8 cellular contexts compared by ENCODE assay signal in the genomic region with DNA sequence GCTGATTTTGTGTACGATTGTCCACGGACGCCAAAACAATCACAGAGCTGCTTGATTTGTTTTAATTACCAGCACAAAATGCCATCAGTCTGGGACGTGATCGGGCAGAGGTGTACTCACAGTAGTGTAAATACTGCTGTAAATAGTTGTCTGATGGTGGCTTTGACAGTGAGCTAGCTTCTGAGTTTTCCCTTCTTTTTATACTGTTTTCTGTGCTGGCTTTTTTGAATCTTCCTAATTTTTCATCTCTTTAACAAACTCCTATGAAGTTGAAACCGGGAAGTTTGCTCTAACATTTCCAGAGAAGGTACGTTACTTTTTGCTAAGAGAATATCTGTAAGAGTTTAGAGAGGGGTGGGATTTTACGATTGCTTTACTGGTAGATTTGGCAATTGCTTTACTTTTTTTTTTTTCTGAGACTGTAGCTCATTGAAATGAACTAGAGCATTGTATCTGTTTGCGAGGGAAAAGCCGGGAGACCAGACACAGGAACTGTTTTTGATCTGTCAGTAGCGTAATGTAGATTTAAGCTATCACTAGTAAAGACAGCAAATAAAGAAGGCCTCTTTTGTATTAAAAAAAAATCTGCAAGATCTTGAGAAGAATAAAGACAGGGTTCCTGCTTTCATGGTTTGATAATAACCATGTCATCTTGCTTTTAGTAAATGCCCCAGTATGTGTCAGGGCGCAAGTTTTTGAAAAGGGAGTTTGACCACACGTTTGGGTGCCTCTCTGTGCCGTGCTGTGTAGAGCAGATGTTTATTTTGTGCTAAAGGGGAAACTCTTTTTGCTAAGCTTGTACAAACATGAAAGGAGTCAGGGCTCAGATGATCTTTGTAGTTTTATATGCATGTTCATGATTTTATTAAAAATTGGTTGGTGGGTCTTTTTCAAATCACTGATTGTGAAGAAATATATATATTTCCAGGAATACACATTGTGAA. TPM values are rescaled to one million over a fixed set of nuclear protein-coding genes. Genes with fewer than 3 reads are reported as not detected.
DNase-seq lines count a peak whose midpoint lies in the region; ATAC-seq, FAIRE-seq and TF ChIP-seq lines count a peak whose summit lies in the region.

No MANE protein-coding gene starts in this region.

- peaks cover 40% of the 10 kb centered on the region for H3K4me1 ChIP-seq in HepG2 (ENCODE audit: insufficient read depth, low read length)
- peaks cover 0 to 14% (median 9%) of the 10 kb centered on the region in 4 donors for H3K4me1 ChIP-seq in upper lobe of left lung
- no peaks in the 10 kb centered on the region for H3K4me1 ChIP-seq in CD4-positive, alpha-beta memory T cell (ENCODE audit: insufficient read depth, low read length)

- no peaks in the 10 kb centered on the region for H4K20me1 ChIP-seq in HepG2 (ENCODE audit: insufficient read depth, low read length)

- TF ChIP-seq POLR2A in HepG2 (IDR thresholded peaks at IDR 0.05; ENCODE audit: insufficient read depth in 1 of 2, low read depth in 2 of 2, low read length in 2 of 2), result no peak
- TF ChIP-seq POLR2A in upper lobe of left lung (IDR thresholded peaks at IDR 0.05), result no peak

- intact Hi-C loops in HepG2 (cut with micrococcal nuclease; ENCODE audit: unreplicated experiment), result no loop called here
- intact Hi-C loops in CD4-positive, alpha-beta memory T cell (cut with micrococcal nuclease), result no loop called here

- H3K27ac ChIP-seq in HepG2 (ENCODE audit: extremely low read length, insufficient read depth, low read length) (peak overlapping the region; percentile 37), upper lobe of left lung (peak overlapping the region in 2 of 4 donors; percentile 18 to 47)
- H3K27ac ChIP-seq in CD4-positive, alpha-beta memory T cell (ENCODE audit: low read depth, low read length), result no peak overlapping the region

- H3K36me3 ChIP-seq in HepG2 (replicated peaks in 1 of 2; ENCODE audit: control insufficient read depth in 1 of 2, insufficient read depth in 2 of 2, low read length in 2 of 2), result no peaks in the 10 kb centered on the region
- H3K36me3 ChIP-seq in upper lobe of left lung, result no peaks in the 10 kb centered on the region
- no peaks in the 10 kb centered on the region for H3K36me3 ChIP-seq in CD4-positive, alpha-beta memory T cell (ENCODE audit: insufficient read depth, low read length)

- no peaks in the 10 kb centered on the region for H3K9me3 ChIP-seq in HepG2 (ENCODE audit: low read length)
- H3K9me3 ChIP-seq in upper lobe of left lung, result no peaks in the 10 kb centered on the region
- no peaks in the 10 kb centered on the region for H3K9me3 ChIP-seq in CD4-positive, alpha-beta memory T cell (ENCODE audit: control insufficient read depth in 1 of 2, low read length in 2 of 2)

- DNase-seq in NCI-H1417 (lab: John Stamatoyannopoulos, UW), result peak in 2 of 3 experiments; percentile 68 to 73
- DNase-seq in NCI-H1417 treated with DMSO at 0.1 percent for 48 hours (lab: John Stamatoyannopoulos, UW), result no peak
- DNase-seq in astrocyte of the hippocampus (ENCODE audit: low read depth, low spot score), result peak; percentile 7
- DNase-seq in HepG2 (ENCODE audit: low spot score), result no peak
- no peak for DNase-seq in upper lobe of left lung
- no peak for DNase-seq in AG08395 (ENCODE audit: low spot score)
- DNase-seq in CD4-positive, alpha-beta memory T cell, result no peak
- no peak for DNase-seq in NCI-H2081 treated with DMSO at 0.1 percent for 48 hours (lab: John Stamatoyannopoulos, UW)

- no peaks in the 10 kb centered on the region for H3K4me1 Mint-ChIP-seq in CD4-positive, alpha-beta memory T cell

- no peaks in the 10 kb centered on the region for H3K36me3 Mint-ChIP-seq in CD4-positive, alpha-beta memory T cell

- H3K27me3 ChIP-seq in HepG2 (ENCODE audit: control insufficient read depth in 1 of 2, insufficient read depth in 2 of 2, low read length in 2 of 2), result no peaks in the 10 kb centered on the region
- no peaks in the 10 kb centered on the region for H3K27me3 ChIP-seq in upper lobe of left lung
- no peaks in the 10 kb centered on the region for H3K27me3 ChIP-seq in CD4-positive, alpha-beta memory T cell (ENCODE audit: insufficient read depth, low read length)

- peak overlapping the region; percentile 81 for H3K4me2 ChIP-seq in HepG2 (ENCODE audit: low read depth, low read length)

- no peaks in the 10 kb centered on the region for H3K79me2 ChIP-seq in HepG2 (ENCODE audit: insufficient read depth, low read length)

- POLR2A ChIA-PET in HepG2 (lab: Yijun Ruan, JAX), result no interaction called here
- POLR2A ChIA-PET in CD4-positive, alpha-beta memory T cell (lab: Charles Lee; ENCODE audit: partially characterized antibody), result no interaction called here

- in situ Hi-C loops in HepG2 (cut with HindIII; ENCODE audit: extremely low pct_ligation_motif_present, low pct_unique_long_range_greater_than_20kb), result loop anchor here (25.0 kb wide), 1 partner anchor 328 kb away; no protein-coding TSS in a partner anchor

- CTCF ChIA-PET in HepG2 (lab: Yijun Ruan, JAX; ENCODE audit: low intra/inter-chr PET ratio, low total read pairs), result no interaction called here
- CTCF ChIA-PET in CD4-positive, alpha-beta memory T cell (lab: Charles Lee; ENCODE audit: partially characterized antibody), result interaction anchor here (0.6 kb wide), 1 partner anchor 110 kb away, joined by 3 read pairs; no protein-coding TSS in a partner anchor

- no peak for FAIRE-seq in HepG2 (lab: Jason Lieb, UNC)

- H3K9ac ChIP-seq in HepG2 (ENCODE audit: insufficient read depth, low read depth, low read length), result peak overlapping the region; percentile 47; the same call in 1 of the 2 replicates

- no peak overlapping the region for H3K4me3 Mint-ChIP-seq in CD4-positive, alpha-beta memory T cell

- ATAC-seq in HepG2 (peak; percentile 75), upper lobe of left lung (ENCODE audit: low FRiP score in 2 of 2) (peak in 1 of 2 donors; percentile 21)

- peak overlapping the region; percentile 33 to 54 (median 48); a peak in 5 of 6 replicates for H3K4me3 ChIP-seq in HepG2 (replicated peaks in 1 of 3; ENCODE audit: insufficient read depth in 1 of 3, low read depth in 2 of 3, low read length in 3 of 3)
- peak overlapping the region; percentile 7 to 40 (median 25) for H3K4me3 ChIP-seq in upper lobe of left lung
- no peak overlapping the region for H3K4me3 ChIP-seq in CD4-positive, alpha-beta memory T cell (ENCODE audit: low read length in 2 of 2)

- TF ChIP-seq CTCF in HepG2 (CRISPR knock-in tag; IDR thresholded peaks at IDR 0.05), result no peak
- no peak for TF ChIP-seq CTCF in upper lobe of left lung (IDR thresholded peaks at IDR 0.05)

- H2AFZ ChIP-seq in HepG2 (ENCODE audit: low read length), result peak overlapping the region; percentile 85

- no peak; a peak in 1 of 4 replicates for TF ChIP-seq EP300 in HepG2 (IDR thresholded peaks at IDR 0.05; ENCODE audit: low read depth in 2 of 2, low read length in 2 of 2)
- no peak for TF ChIP-seq EP300 in HepG2 (CRISPR knock-in tag; IDR thresholded peaks at IDR 0.05; ENCODE audit: borderline replicate concordance)
- no peak for TF ChIP-seq EP300 in upper lobe of left lung (IDR thresholded peaks at IDR 0.05)

- H3K27ac Mint-ChIP-seq in CD4-positive, alpha-beta memory T cell, result no peak overlapping the region

- WGBS in HepG2 (ENCODE audit: low lambda C conversion rate), result under 1% methylated on average over 14 of the region's 14 CpGs
- 26 to 28% methylated on average over 14 of the region's 14 CpGs for WGBS in upper lobe of left lung, 2 donors

- no peak for TF ChIP-seq RAD21 in HepG2 (CRISPR knock-in tag; IDR thresholded peaks at IDR 0.05)

- H3K27me3 Mint-ChIP-seq in CD4-positive, alpha-beta memory T cell, result peaks cover 2 to 3% of the 10 kb centered on the region in 2 donors

- BruUV-seq in HepG2 (replicated peaks; lab: Mats Ljungman, UMichigan), result no TSS peak

- H3K9me3 Mint-ChIP-seq in CD4-positive, alpha-beta memory T cell, result no peaks in the 10 kb centered on the region

RNA-seq across cellular contexts. Expression of a gene that starts 0.7 kb away (rescaled TPM):
- total RNA-seq in HepG2 (2016; rRNA removed; fragmentation: Illumina TruSeq; extraction: Trizol) (0.04 TPM in 1 of 2 replicates, not detected in the other), upper lobe of left lung (10 to 100 TPM in 2 of 6 donors, 1 to 10 TPM in 4; 3.4 to 24.1 (median 7.3) TPM)
- total RNA-seq in HepG2 (2016; cell fraction: cytosol; rRNA removed; fragmentation: Illumina TruSeq; extraction: Trizol; ENCODE audit: low read depth), result not detected in 2 replicates
- total RNA-seq in HepG2 (2016; cell fraction: insoluble cytoplasmic fraction; rRNA removed; fragmentation: Illumina TruSeq; extraction: Trizol), result 0.09 TPM in 1 of 2 replicates, not detected in the other
- not detected in 2 replicates for total RNA-seq in HepG2 (2016; cell fraction: membrane; rRNA removed; fragmentation: Illumina TruSeq; extraction: Trizol)
- 0.19 and 0.22 TPM in 2 replicates for total RNA-seq in HepG2 (2016; cell fraction: nucleus; rRNA removed; fragmentation: Illumina TruSeq; extraction: Trizol)
- 0.69 and 0.90 TPM in 2 replicates for polyA plus RNA-seq in HepG2 (2011; rRNA removed)
- 0.60 and 0.93 TPM in 2 replicates for polyA plus RNA-seq in HepG2 (2011; cell fraction: cytosol; rRNA removed)
- polyA plus RNA-seq in HepG2 (2011; cell fraction: nucleus; rRNA removed), result 0.92 and 1.1 TPM in 2 replicates
- polyA plus RNA-seq in HepG2 (2012), result 0.72 and 0.85 TPM in 2 replicates
- polyA plus RNA-seq in HepG2 (2016; cell fraction: cytosol; fragmentation: Illumina TruSeq; extraction: Trizol; ENCODE audit: low read depth), result not detected in 2 replicates
- 0.09 TPM in 1 of 2 replicates, not detected in the other for polyA plus RNA-seq in HepG2 (2016; cell fraction: insoluble cytoplasmic fraction; fragmentation: Illumina TruSeq; extraction: Trizol; ENCODE audit: low read depth)
- not detected in 2 replicates for polyA plus RNA-seq in HepG2 (2016; cell fraction: membrane; fragmentation: Illumina TruSeq; extraction: Trizol; ENCODE audit: low read depth)
- not detected in 2 replicates for polyA plus RNA-seq in HepG2 (2016; cell fraction: nucleus; fragmentation: Illumina TruSeq; extraction: Trizol; ENCODE audit: insufficient read depth, low read depth)
- polyA minus RNA-seq in HepG2 (2011; rRNA and poly(A)+ RNA removed; ENCODE audit: low replicate concordance), result 3.1 and 4.6 TPM in 2 replicates
- 0.99 and 1.2 TPM in 2 replicates for polyA minus RNA-seq in HepG2 (2011; cell fraction: cytosol; rRNA and poly(A)+ RNA removed)
- polyA minus RNA-seq in HepG2 (2011; cell fraction: nucleus; rRNA and poly(A)+ RNA removed), result 5.7 and 8.5 TPM in 2 replicates
- total RNA-seq in CD4-positive, alpha-beta memory T cell, result not detected
- polyA plus RNA-seq in CD4-positive, alpha-beta memory T cell, result not detected

Comparison
In these comparisons a context has a peak if more than half of its experiments do, and no peak if none do; other contexts are left out.
1. DNase-seq: peak in NCI-H1417 (2 of 3) and astrocyte of the hippocampus (single experiment); none in NCI-H1417 treated with DMSO at 0.1 percent for 48 hours (single experiment), HepG2 (single experiment), upper lobe of left lung (0 of 2), AG08395 (single experiment), CD4-positive, alpha-beta memory T cell (0 of 5) and NCI-H2081 treated with DMSO at 0.1 percent for 48 hours (single experiment).
2. H3K4me3 ChIP-seq: peak in HepG2 (3 of 3) and upper lobe of left lung (4 of 4); none in CD4-positive, alpha-beta memory T cell (0 of 2).